27 cellular contexts compared by ENCODE assay signal in the genomic region with DNA sequence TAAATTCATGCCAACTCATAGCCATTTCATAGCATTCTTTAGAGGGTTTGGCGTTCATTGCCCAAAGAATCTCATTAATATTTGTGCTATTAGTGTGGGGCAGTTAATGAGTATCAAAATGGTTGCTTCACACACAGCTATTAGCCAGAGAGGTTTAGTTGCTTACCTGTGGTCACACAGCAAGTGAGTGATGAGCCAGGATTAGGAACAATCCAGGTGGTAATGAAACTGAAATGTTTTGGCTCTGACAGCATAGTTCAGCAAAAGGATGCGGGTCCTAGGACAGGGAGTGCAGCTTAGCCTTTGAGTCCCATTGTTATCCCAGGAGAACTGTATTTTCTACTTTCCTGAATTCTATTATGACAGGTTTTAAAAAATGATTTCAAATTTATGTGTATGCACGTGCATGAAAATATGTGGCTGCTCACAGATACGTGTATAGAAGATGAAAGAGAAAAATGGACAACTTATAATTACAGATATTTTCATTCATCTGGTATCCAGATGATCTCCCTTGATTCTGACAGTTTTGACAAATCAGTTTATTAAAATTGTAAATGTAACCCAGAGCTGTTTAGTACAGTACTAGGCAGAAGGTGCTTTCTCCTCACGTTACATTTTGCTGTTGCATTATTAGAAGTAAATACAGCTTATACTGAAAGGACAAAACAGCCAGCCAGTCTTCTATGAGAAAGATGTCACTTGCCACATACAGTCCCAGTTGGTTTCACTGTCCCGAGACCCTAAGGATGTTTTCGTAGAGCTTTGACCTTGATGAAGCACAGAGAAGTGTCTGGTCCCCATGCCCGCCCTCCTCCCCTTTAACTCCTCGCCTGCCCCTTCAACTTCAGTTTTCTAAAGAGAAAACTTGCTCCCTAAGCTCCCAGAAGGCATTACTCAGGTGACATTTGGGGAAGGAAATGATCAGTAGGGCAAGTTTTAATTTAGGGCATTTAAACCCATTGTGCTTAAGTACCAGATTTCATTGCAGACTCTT.
"Had no signal": no experiment of that assay in that cellular context is flagged by ENCODE, and none has a peak within 500 bp of the region (broad histone marks: within the 10 kb centered on the region; RNA-seq: fewer than 3 reads in every experiment).

No MANE protein-coding gene starts in this region.

- H2AFZ ChIP-seq: hepatocyte, parathyroid adenoma had no signal

- H3K79me2 ChIP-seq: hepatocyte, parathyroid adenoma had no signal

- H3K9me3 ChIP-seq: psoas muscle, stomach, suprapubic skin, tibial nerve had no signal

- DNase-seq: activated CD4-positive, alpha-beta T cell treated with anti-CD3 and anti-CD28 coated beads for 36 hours; activated CD4-positive, CD25-positive, alpha-beta regulatory T cell; activated CD8-positive, alpha-beta memory T cell treated with anti-CD3 and anti-CD28 coated beads, Interleukin-2, amount 50 U/mL, for 4 hours; activated gamma-delta T cell treated with Interleukin-2 at 50 U/mL for 16 hours; activated naive CD4-positive, alpha-beta T cell treated with anti-CD3 and anti-CD28 coated beads, Interleukin-2, amount 50 U/mL, for 16 hours; activated T-cell treated with anti-CD3 and anti-CD28 coated beads, Interleukin-2, amount 50 U/mL, for 1 hour; amygdala; central memory CD4-positive, alpha-beta T cell; endodermal cell; glutamatergic neuron; left cardiac atrium; left ventricle myocardium superior; naive B cell; nucleus accumbens; psoas muscle; stimulated activated CD4-positive, alpha-beta T cell treated with anti-CD3 and anti-CD28 coated beads, Interleukin-15, amount 100 ng/mL, for 24 hours; stimulated activated CD4-positive, alpha-beta T cell treated with anti-CD3 and anti-CD28 coated beads, Interleukin-2, amount 100 ng/mL, for 24 hours; stimulated activated naive B cell treated with anti-CD40 and anti-IgM and Interleukin-4, amounts not matched to agents 10 μg/mL and 1 μg/mL and 100 μg/mL, for 72 hours; stomach; T-cell had no signal

- H3K27ac ChIP-seq: hepatocyte, parathyroid adenoma, psoas muscle, suprapubic skin, tibial nerve had no signal

- H3K4me3 Mint-ChIP-seq: activated CD4-positive, alpha-beta T cell treated with anti-CD3 and anti-CD28 coated beads for 36 hours; endodermal cell; naive B cell; neural crest cell; stimulated activated naive B cell treated with anti-CD40 and anti-IgM and Interleukin-4, amounts not matched to agents 10 μg/mL and 1 μg/mL and 100 μg/mL, for 72 hours; T-cell; T-helper 2 cell treated with Interferon-gamma antibody and Interleukin-4, amounts not matched to agents 5 μg/mL and 100 μg/mL, for 36 hours had no signal

- ATAC-seq: activated CD4-positive, alpha-beta T cell treated with anti-CD3 and anti-CD28 coated beads for 36 hours; esophagus mucosa; left cardiac atrium; left ventricle myocardium superior; psoas muscle; stimulated activated naive B cell treated with anti-CD40 and anti-IgM and Interleukin-4, amounts not matched to agents 10 μg/mL and 1 μg/mL and 100 μg/mL, for 72 hours; T-cell had no signal

- H3K36me3 Mint-ChIP-seq: stimulated activated naive B cell treated with anti-CD40 and anti-IgM and Interleukin-4, amounts not matched to agents 10 μg/mL and 1 μg/mL and 100 μg/mL, for 72 hours had no signal

- H3K36me3 ChIP-seq: stomach, suprapubic skin, tibial nerve had no signal

- H3K27ac Mint-ChIP-seq: activated CD4-positive, alpha-beta T cell treated with anti-CD3 and anti-CD28 coated beads for 36 hours; endodermal cell; naive B cell; stimulated activated naive B cell treated with anti-CD40 and anti-IgM and Interleukin-4, amounts not matched to agents 10 μg/mL and 1 μg/mL and 100 μg/mL, for 72 hours; T-cell; T-helper 2 cell treated with Interferon-gamma antibody and Interleukin-4, amounts not matched to agents 5 μg/mL and 100 μg/mL, for 36 hours had no signal

- H3K4me3 ChIP-seq: hepatocyte, psoas muscle, stomach, suprapubic skin, tibial nerve had no signal

- H3K4me2 ChIP-seq: hepatocyte had no signal

- H3K9me3 Mint-ChIP-seq: endodermal cell; naive B cell; neural crest cell; stimulated activated naive B cell treated with anti-CD40 and anti-IgM and Interleukin-4, amounts not matched to agents 10 μg/mL and 1 μg/mL and 100 μg/mL, for 72 hours; T-cell; T-helper 2 cell treated with Interferon-gamma antibody and Interleukin-4, amounts not matched to agents 5 μg/mL and 100 μg/mL, for 36 hours had no signal

- H3K4me1 ChIP-seq: parathyroid adenoma, psoas muscle, suprapubic skin, tibial nerve had no signal

- H3K27me3 ChIP-seq: hepatocyte, stomach, suprapubic skin, tibial nerve had no signal

- H3K9ac ChIP-seq: parathyroid adenoma had no signal

- H3K27me3 Mint-ChIP-seq: activated CD4-positive, alpha-beta T cell treated with anti-CD3 and anti-CD28 coated beads for 36 hours; naive B cell; stimulated activated naive B cell treated with anti-CD40 and anti-IgM and Interleukin-4, amounts not matched to agents 10 μg/mL and 1 μg/mL and 100 μg/mL, for 72 hours; T-cell had no signal

- H3K4me1 Mint-ChIP-seq: activated CD4-positive, alpha-beta T cell treated with anti-CD3 and anti-CD28 coated beads for 36 hours; naive B cell; stimulated activated naive B cell treated with anti-CD40 and anti-IgM and Interleukin-4, amounts not matched to agents 10 μg/mL and 1 μg/mL and 100 μg/mL, for 72 hours; T-cell had no signal
